Comparison of ENCODE assay signal across 1 cellular context in genomic region chr20:49982346-49983122, GRCh38.
TF ChIP-seq lines count a peak whose summit lies in the region.

TSS of gene SNAI1 (plus strand) at chr20:49982980. CDS start at chr20:49983060, 80 bp downstream.

TF ChIP-seq in HepG2, 621 proteins besides CTCF, POLR2A, EP300 and RAD21 (continued from another document and continues in another):
- TF ChIP-seq, protein P1, sequence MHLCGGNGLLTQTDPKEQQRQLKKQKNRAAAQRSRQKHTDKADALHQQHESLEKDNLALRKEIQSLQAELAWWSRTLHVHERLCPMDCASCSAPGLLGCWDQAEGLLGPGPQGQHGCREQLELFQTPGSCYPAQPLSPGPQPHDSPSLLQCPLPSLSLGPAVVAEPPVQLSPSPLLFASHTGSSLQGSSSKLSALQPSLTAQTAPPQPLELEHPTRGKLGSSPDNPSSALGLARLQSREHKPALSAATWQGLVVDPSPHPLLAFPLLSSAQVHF (CRISPR knock-in tag; IDR thresholded peaks at IDR 0.05) = peak; percentile 95
- TF ChIP-seq ZNF737 (CRISPR knock-in tag; IDR thresholded peaks at IDR 0.05; ENCODE audit: borderline replicate concordance) (0 out of 2 replicates have a peak, but pooled peaks have one; percentile 50), GFI1 (CRISPR knock-in tag; IDR thresholded peaks at IDR 0.05; ENCODE audit: borderline replicate concordance) (peak; percentile 84), ZNF841 (CRISPR knock-in tag; IDR thresholded peaks at IDR 0.05; ENCODE audit: borderline replicate concordance) (peak; percentile 94), TCF7L2 (IDR thresholded peaks at IDR 0.05; ENCODE audit: low read depth, low read length) (no peak), ERF (CRISPR knock-in tag; IDR thresholded peaks at IDR 0.05) (peak; percentile 91), HHEX (CRISPR knock-in tag; IDR thresholded peaks at IDR 0.05) (0 out of 2 replicates have a peak, but pooled peaks have one; percentile 33), ZFP36 (IDR thresholded peaks at IDR 0.05; ENCODE audit: borderline replicate concordance, low read depth, low read length, partially characterized antibody) (no peak), ZNF775 (CRISPR knock-in tag; IDR thresholded peaks at IDR 0.05; ENCODE audit: borderline replicate concordance) (no peak; the same call in 1 of the 2 replicates), RARG (CRISPR knock-in tag; IDR thresholded peaks at IDR 0.05; ENCODE audit: low read depth) (no peak), ZNF17 (CRISPR knock-in tag; IDR thresholded peaks at IDR 0.05) (0 out of 2 replicates have a peak, but pooled peaks have one; percentile 18), ZFP37 (CRISPR knock-in tag; IDR thresholded peaks at IDR 0.05; ENCODE audit: borderline replicate concordance) (peak; percentile 99), MBNL3 (CRISPR knock-in tag; conservative IDR thresholded peaks at IDR 0.05) (no peak), NPAS2 (CRISPR knock-in tag; IDR thresholded peaks at IDR 0.05; ENCODE audit: borderline replicate concordance) (peak; percentile 13; the same call in 1 of the 2 replicates), MAFG (CRISPR knock-in tag; IDR thresholded peaks at IDR 0.05) (no peak), ZNF781 (CRISPR knock-in tag; IDR thresholded peaks at IDR 0.05; ENCODE audit: borderline replicate concordance, not compliant biosample characterization) (peak; percentile 83), ZSCAN21 (CRISPR knock-in tag; IDR thresholded peaks at IDR 0.05; ENCODE audit: borderline replicate concordance) (peak; percentile 97), ZKSCAN5 (CRISPR knock-in tag; IDR thresholded peaks at IDR 0.05) (peak; percentile 74; the same call in 1 of the 2 replicates), ZNF281 (CRISPR knock-in tag; IDR thresholded peaks at IDR 0.05; ENCODE audit: borderline replicate concordance) (peak; percentile 37; the same call in 1 of the 2 replicates), KAT8 (CRISPR knock-in tag; IDR thresholded peaks at IDR 0.05) (peak; percentile 66), ZZZ3 (CRISPR knock-in tag; IDR thresholded peaks at IDR 0.05; ENCODE audit: borderline replicate concordance) (no peak), PLSCR1 (CRISPR knock-in tag; IDR thresholded peaks at IDR 0.05; ENCODE audit: borderline replicate concordance) (no peak), ZNF484 (CRISPR knock-in tag; IDR thresholded peaks at IDR 0.05; ENCODE audit: borderline replicate concordance, low read depth) (0 out of 2 replicates have a peak, but pooled peaks have one; percentile 93), ZNF34 (CRISPR knock-in tag; IDR thresholded peaks at IDR 0.05; ENCODE audit: borderline replicate concordance) (no peak), ZNF557 (CRISPR knock-in tag; IDR thresholded peaks at IDR 0.05) (peak; percentile 99), ZNF33A (CRISPR knock-in tag; IDR thresholded peaks at IDR 0.05; ENCODE audit: borderline replicate concordance) (no peak), GATAD1 (CRISPR knock-in tag; IDR thresholded peaks at IDR 0.05) (peak; percentile 55; the same call in 1 of the 2 replicates), CEBPG (CRISPR knock-in tag; IDR thresholded peaks at IDR 0.05) (0 out of 2 replicates have a peak, but pooled peaks have one; percentile 36), ATM (IDR thresholded peaks at IDR 0.05; ENCODE audit: borderline replicate concordance) (no peak), ZNF780A (CRISPR knock-in tag; IDR thresholded peaks at IDR 0.05) (peak; percentile 66; the same call in 1 of the 2 replicates), EEA1 (CRISPR knock-in tag; IDR thresholded peaks at IDR 0.05; ENCODE audit: borderline replicate concordance) (peak; percentile 95), ZNF670 (CRISPR knock-in tag; IDR thresholded peaks at IDR 0.05; ENCODE audit: borderline replicate concordance) (peak; percentile 96), ZFP82 (CRISPR knock-in tag; IDR thresholded peaks at IDR 0.05; ENCODE audit: borderline replicate concordance) (peak; percentile 96; the same call in 1 of the 2 replicates), SYNCRIP (IDR thresholded peaks at IDR 0.05; ENCODE audit: insufficient read depth, low read depth, low read length) (no peak), GATAD2A (CRISPR knock-in tag; IDR thresholded peaks at IDR 0.05) (peak; percentile 69), SMARCE1 (IDR thresholded peaks at IDR 0.05; ENCODE audit: borderline replicate concordance) (no peak), ZNF142 (CRISPR knock-in tag; IDR thresholded peaks at IDR 0.05) (peak; percentile 86), XBP1 (CRISPR knock-in tag; IDR thresholded peaks at IDR 0.05) (0 out of 2 replicates have a peak, but pooled peaks have one; percentile 66), NFYB (CRISPR knock-in tag; IDR thresholded peaks at IDR 0.05) (peak; percentile 67), THRA (CRISPR knock-in tag; IDR thresholded peaks at IDR 0.05; ENCODE audit: borderline replicate concordance) (0 out of 2 replicates have a peak, but pooled peaks have one; percentile 76), SPEN (CRISPR knock-in tag; IDR thresholded peaks at IDR 0.05; ENCODE audit: low read depth) (peak; percentile 49), CCAR2 (optimal IDR thresholded peaks at IDR 0.05; ENCODE audit: low read depth, low read length) (peak; percentile 21), ZBTB8A (CRISPR knock-in tag; IDR thresholded peaks at IDR 0.05; ENCODE audit: borderline replicate concordance, low read depth) (no peak), FOSL2 (CRISPR knock-in tag; IDR thresholded peaks at IDR 0.05) (peak; percentile 45), SOX13 (IDR thresholded peaks at IDR 0.05) (peak; percentile 45; the same call in 1 of the 2 replicates), SOX13 (CRISPR knock-in tag; conservative IDR thresholded peaks at IDR 0.05 in 1 of 2, IDR thresholded peaks at IDR 0.05 in 1 of 2) (peak in 1 of 2 experiments; percentile 43; a peak in 1 of 4 replicates), ZNF616 (CRISPR knock-in tag; IDR thresholded peaks at IDR 0.05; ENCODE audit: low read depth) (peak; percentile 98)
- TF ChIP-seq, protein P2, sequence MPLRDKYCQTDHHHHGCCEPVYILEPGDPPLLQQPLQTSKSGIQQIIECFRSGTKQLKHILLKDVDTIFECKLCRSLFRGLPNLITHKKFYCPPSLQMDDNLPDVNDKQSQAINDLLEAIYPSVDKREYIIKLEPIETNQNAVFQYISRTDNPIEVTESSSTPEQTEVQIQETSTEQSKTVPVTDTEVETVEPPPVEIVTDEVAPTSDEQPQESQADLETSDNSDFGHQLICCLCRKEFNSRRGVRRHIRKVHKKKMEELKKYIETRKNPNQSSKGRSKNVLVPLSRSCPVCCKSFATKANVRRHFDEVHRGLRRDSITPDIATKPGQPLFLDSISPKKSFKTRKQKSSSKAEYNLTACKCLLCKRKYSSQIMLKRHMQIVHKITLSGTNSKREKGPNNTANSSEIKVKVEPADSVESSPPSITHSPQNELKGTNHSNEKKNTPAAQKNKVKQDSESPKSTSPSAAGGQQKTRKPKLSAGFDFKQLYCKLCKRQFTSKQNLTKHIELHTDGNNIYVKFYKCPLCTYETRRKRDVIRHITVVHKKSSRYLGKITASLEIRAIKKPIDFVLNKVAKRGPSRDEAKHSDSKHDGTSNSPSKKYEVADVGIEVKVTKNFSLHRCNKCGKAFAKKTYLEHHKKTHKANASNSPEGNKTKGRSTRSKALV (CRISPR knock-in tag; IDR thresholded peaks at IDR 0.05) = peak; percentile 89; the same call in 1 of the 2 replicates
- TF ChIP-seq, protein P3, sequence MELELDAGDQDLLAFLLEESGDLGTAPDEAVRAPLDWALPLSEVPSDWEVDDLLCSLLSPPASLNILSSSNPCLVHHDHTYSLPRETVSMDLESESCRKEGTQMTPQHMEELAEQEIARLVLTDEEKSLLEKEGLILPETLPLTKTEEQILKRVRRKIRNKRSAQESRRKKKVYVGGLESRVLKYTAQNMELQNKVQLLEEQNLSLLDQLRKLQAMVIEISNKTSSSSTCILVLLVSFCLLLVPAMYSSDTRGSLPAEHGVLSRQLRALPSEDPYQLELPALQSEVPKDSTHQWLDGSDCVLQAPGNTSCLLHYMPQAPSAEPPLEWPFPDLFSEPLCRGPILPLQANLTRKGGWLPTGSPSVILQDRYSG (CRISPR knock-in tag; IDR thresholded peaks at IDR 0.05) = peak; percentile 99
- TF ChIP-seq, protein P4, sequence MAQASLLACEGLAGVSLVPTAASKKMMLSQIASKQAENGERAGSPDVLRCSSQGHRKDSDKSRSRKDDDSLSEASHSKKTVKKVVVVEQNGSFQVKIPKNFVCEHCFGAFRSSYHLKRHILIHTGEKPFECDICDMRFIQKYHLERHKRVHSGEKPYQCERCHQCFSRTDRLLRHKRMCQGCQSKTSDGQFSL (CRISPR knock-in tag; IDR thresholded peaks at IDR 0.05) = peak; percentile 95
- TF ChIP-seq, protein P5, sequence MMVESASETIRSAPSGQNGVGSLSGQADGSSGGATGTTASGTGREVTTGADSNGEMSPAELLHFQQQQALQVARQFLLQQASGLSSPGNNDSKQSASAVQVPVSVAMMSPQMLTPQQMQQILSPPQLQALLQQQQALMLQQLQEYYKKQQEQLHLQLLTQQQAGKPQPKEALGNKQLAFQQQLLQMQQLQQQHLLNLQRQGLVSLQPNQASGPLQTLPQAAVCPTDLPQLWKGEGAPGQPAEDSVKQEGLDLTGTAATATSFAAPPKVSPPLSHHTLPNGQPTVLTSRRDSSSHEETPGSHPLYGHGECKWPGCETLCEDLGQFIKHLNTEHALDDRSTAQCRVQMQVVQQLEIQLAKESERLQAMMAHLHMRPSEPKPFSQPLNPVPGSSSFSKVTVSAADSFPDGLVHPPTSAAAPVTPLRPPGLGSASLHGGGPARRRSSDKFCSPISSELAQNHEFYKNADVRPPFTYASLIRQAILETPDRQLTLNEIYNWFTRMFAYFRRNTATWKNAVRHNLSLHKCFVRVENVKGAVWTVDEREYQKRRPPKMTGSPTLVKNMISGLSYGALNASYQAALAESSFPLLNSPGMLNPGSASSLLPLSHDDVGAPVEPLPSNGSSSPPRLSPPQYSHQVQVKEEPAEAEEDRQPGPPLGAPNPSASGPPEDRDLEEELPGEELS (CRISPR knock-in tag; IDR thresholded peaks at IDR 0.05) = peak; percentile 70
